22 cellular contexts compared by ENCODE assay signal in the genomic region with DNA sequence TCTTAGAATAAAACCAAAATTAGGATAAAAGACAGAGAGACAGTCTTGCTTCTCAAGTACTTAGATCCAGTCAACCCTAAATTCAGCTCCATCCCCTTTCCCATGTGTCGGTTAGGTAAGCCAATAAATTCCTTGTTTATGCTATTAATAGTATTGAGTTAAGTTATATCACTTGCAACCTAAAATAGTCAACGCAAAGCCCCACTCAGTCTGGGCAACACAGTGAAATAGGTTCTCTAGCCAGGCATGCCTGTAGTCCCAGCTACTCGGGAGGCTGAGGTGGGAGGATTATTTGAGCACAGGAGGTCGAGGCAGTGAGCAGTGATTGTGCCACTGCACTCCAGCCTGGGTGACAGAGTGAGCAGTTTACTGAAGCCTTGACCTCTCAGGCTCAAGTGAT. TPM values are rescaled to one million over a fixed set of nuclear protein-coding genes. Genes with fewer than 3 reads are reported as not detected.
DNase-seq lines count a peak whose midpoint lies in the region; ATAC-seq and TF ChIP-seq lines count a peak whose summit lies in the region.
"Had no signal": no experiment of that assay in that cellular context is flagged by ENCODE, and none has a peak within 500 bp of the region (broad histone marks: within the 10 kb centered on the region; RNA-seq: fewer than 3 reads in every experiment).

No MANE protein-coding gene starts in this region.

- DNase-seq in activated CD8-positive, alpha-beta memory T cell treated with anti-CD3 and anti-CD28 coated beads for 24 hours = peak; percentile 33
- no peak for DNase-seq in activated CD8-positive, alpha-beta memory T cell treated with anti-CD3 and anti-CD28 coated beads, Interleukin-2, amount 50 U/mL, for 4 hours
- DNase-seq in RWPE1 (ENCODE audit: low spot score) (no peak), heart left ventricle (no peak), left ventricle myocardium superior (no peak), GDM1 (lab: John Stamatoyannopoulos, UW) (no peak), LoVo (ENCODE audit: low spot score) (no peak)
- no peak for DNase-seq in activated CD4-positive, alpha-beta memory T cell treated with anti-CD3 and anti-CD28 coated beads for 36 hours
- DNase-seq: Caco-2; CD4-positive, CD25-positive, alpha-beta regulatory T cell; CD8-positive, alpha-beta T cell; DMS 273 treated with DMSO at 0.1 percent for 48 hours; DMS79; EL; GF-D8; GM23248; H7; HCEC 1CT had no signal

- H3K27me3 Mint-ChIP-seq in activated CD4-positive, alpha-beta memory T cell treated with anti-CD3 and anti-CD28 coated beads for 36 hours = no peaks in the 10 kb centered on the region
- H3K27me3 Mint-ChIP-seq: B cell; CD4-positive, CD25-positive, alpha-beta regulatory T cell had no signal

- peak; percentile 42 to 78 (median 54) for ATAC-seq in heart left ventricle
- peak; percentile 65 for ATAC-seq in left ventricle myocardium superior
- ATAC-seq: CD8-positive, alpha-beta T cell had no signal

- H3K9me3 ChIP-seq in heart left ventricle = no peaks in the 10 kb centered on the region
- H3K9me3 ChIP-seq: BLaER1, Caco-2 had no signal

- POLR2A ChIA-PET in RWPE1 (lab: Yijun Ruan, JAX; ENCODE audit: low non-redundant PET) = interaction anchor here (0.9 kb wide), 1 partner anchor 39 kb away, joined by 3 read pairs; no protein-coding TSS in a partner anchor
- POLR2A ChIA-PET in activated CD4-positive, alpha-beta memory T cell treated with anti-CD3 and anti-CD28 coated beads for 36 hours (lab: Charles Lee) = interaction anchor here (0.6 kb wide), 1 partner anchor 323 kb away, joined by 3 read pairs; no protein-coding TSS in a partner anchor

- H3K9me3 Mint-ChIP-seq in activated CD4-positive, alpha-beta memory T cell treated with anti-CD3 and anti-CD28 coated beads for 36 hours = no peaks in the 10 kb centered on the region
- H3K9me3 Mint-ChIP-seq: CD8-positive, alpha-beta T cell had no signal

- H3K4me1 ChIP-seq in heart left ventricle = peaks cover 0 to 5% (median 0%) of the 10 kb centered on the region in 12 donors
- H3K4me1 ChIP-seq: BLaER1, Caco-2 had no signal

- H3K36me3 ChIP-seq in heart left ventricle = peaks cover 0 to 44% (median 40%) of the 10 kb centered on the region in 9 donors

- H3K27ac Mint-ChIP-seq in activated CD4-positive, alpha-beta memory T cell treated with anti-CD3 and anti-CD28 coated beads for 36 hours = no peak overlapping the region
- H3K27ac Mint-ChIP-seq: B cell; CD4-positive, CD25-positive, alpha-beta regulatory T cell; CD8-positive, alpha-beta T cell had no signal

- H3K4me3 ChIP-seq in heart left ventricle = no peak overlapping the region
- H3K4me3 ChIP-seq: BLaER1, GM23248 had no signal

- H3K4me1 Mint-ChIP-seq in activated CD4-positive, alpha-beta memory T cell treated with anti-CD3 and anti-CD28 coated beads for 36 hours (ENCODE audit: low read depth) = no peaks in the 10 kb centered on the region
- H3K4me1 Mint-ChIP-seq: B cell; CD4-positive, CD25-positive, alpha-beta regulatory T cell had no signal

- H3K27ac ChIP-seq in RWPE1 (peak overlapping the region; percentile 15; the same call in 1 of the 2 replicates), heart left ventricle (peak overlapping the region in 2 of 12 donors; percentile 3 to 42)
- H3K27ac ChIP-seq: 22Rv1, BLaER1, C4-2B, GM23248 had no signal

- peaks cover 6% of the 10 kb centered on the region for H3K36me3 Mint-ChIP-seq in activated CD4-positive, alpha-beta memory T cell treated with anti-CD3 and anti-CD28 coated beads for 36 hours

- intact Hi-C loops in heart left ventricle (cut with DNase I) (no loop called here), left ventricle myocardium superior (cut with micrococcal nuclease) (no loop called here)
- intact Hi-C loops in activated CD4-positive, alpha-beta memory T cell treated with anti-CD3 and anti-CD28 coated beads for 36 hours (cut with micrococcal nuclease) = no loop called here

- WGBS in heart left ventricle, 4 donors = 50 to 64% (median 52%) methylated on average over 4 of the region's 4 CpGs

- CTCF ChIA-PET in RWPE1 (lab: Yijun Ruan, JAX) = interaction anchor here (0.8 kb wide), 1 partner anchor 35 kb away, joined by 4 read pairs; no protein-coding TSS in a partner anchor
- CTCF ChIA-PET in activated CD4-positive, alpha-beta memory T cell treated with anti-CD3 and anti-CD28 coated beads for 36 hours (lab: Charles Lee) = interaction anchor here (1.1 kb wide), 1 partner anchor 19 kb away, joined by 3 read pairs; a partner anchor contains a TSS

- no peak for TF ChIP-seq CTCF in RWPE1 (conservative IDR thresholded peaks at IDR 0.05; ENCODE audit: low read depth)
- TF ChIP-seq CTCF in heart left ventricle (IDR thresholded peaks at IDR 0.05) = no peak

- no peaks in the 10 kb centered on the region for H3K27me3 ChIP-seq in heart left ventricle
- H3K27me3 ChIP-seq: BLaER1 had no signal

- no peak for TF ChIP-seq POLR2A in heart left ventricle (IDR thresholded peaks at IDR 0.05)

- H3K4me3 Mint-ChIP-seq in activated CD4-positive, alpha-beta memory T cell treated with anti-CD3 and anti-CD28 coated beads for 36 hours = no peak overlapping the region
- H3K4me3 Mint-ChIP-seq: B cell; CD4-positive, CD25-positive, alpha-beta regulatory T cell; CD8-positive, alpha-beta T cell had no signal

RNA-seq across cellular contexts. Expression of a gene that starts 14.6 kb away (rescaled TPM):
- 10 to 100 TPM; 34.8 to 72.1 (median 55.4) TPM for total RNA-seq in heart left ventricle
- 10 to 100 TPM; 38.1 to 83.9 TPM for polyA plus RNA-seq in heart left ventricle
- total RNA-seq in left ventricle myocardium superior = 62.4 TPM
- 10 to 100 TPM; 28.4 to 29.0 TPM for total RNA-seq in activated CD4-positive, alpha-beta memory T cell treated with anti-CD3 and anti-CD28 coated beads for 36 hours

RNA-seq across cellular contexts. Expression of a gene that starts 19.3 kb away (rescaled TPM):
- total RNA-seq in heart left ventricle (10 to 100 TPM; 12.2 to 22.3 (median 14.9) TPM), left ventricle myocardium superior (16.6 TPM)
- 1 to 10 TPM; 2.6 to 8.5 TPM for polyA plus RNA-seq in heart left ventricle
- total RNA-seq in activated CD4-positive, alpha-beta memory T cell treated with anti-CD3 and anti-CD28 coated beads for 36 hours = 10 to 100 TPM; 10.1 to 11.4 TPM

RNA-seq across cellular contexts. Expression of a gene that starts 29.4 kb away (rescaled TPM):
- total RNA-seq in heart left ventricle = 10 to 100 TPM; 14.1 to 52.9 (median 29.9) TPM
- polyA plus RNA-seq in heart left ventricle = 10 to 100 TPM; 10.8 to 27.3 TPM
- total RNA-seq in left ventricle myocardium superior = 31.5 TPM
- 10 to 100 TPM; 31.9 to 32.6 TPM for total RNA-seq in activated CD4-positive, alpha-beta memory T cell treated with anti-CD3 and anti-CD28 coated beads for 36 hours

RNA-seq across cellular contexts. Expression of a gene that starts 52.7 kb away (rescaled TPM):
- total RNA-seq in heart left ventricle = under 1 TPM in 7 of 9 donors, not detected in 2; 0.11 to 0.83 (median 0.31) TPM
- under 1 TPM; 0.04 to 0.11 TPM for polyA plus RNA-seq in heart left ventricle
- total RNA-seq in left ventricle myocardium superior = 0.30 TPM
- 10 to 100 TPM in 1 of 2 experiments, 1 to 10 TPM in 1; 9.1 to 11.5 TPM for total RNA-seq in activated CD4-positive, alpha-beta memory T cell treated with anti-CD3 and anti-CD28 coated beads for 36 hours
